ENCODE assay signal across 16 cellular contexts in the genomic region with DNA sequence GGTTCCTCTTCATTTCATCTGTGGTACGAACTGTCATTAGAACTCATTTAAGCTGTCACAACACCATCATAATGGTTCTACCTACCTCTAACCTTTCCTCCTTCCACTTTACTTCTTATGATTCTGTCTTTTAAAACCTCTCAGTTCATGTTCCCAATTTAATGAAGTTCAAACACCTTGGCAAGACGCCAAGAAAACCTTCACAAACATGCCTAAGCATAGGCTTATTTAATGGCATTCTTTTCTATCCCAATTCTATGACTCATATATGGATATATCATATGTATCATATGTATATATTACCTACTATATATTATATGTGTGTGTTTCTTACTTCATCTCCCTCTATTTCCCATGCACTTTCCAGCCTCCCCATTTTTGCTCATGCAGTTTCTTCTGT.
DNase-seq lines count a peak whose midpoint lies in the region; ATAC-seq, FAIRE-seq and TF ChIP-seq lines count a peak whose summit lies in the region.
"Had no signal": no experiment of that assay in that cellular context is flagged by ENCODE, and none has a peak within 500 bp of the region (broad histone marks: within the 10 kb centered on the region; RNA-seq: fewer than 3 reads in every experiment).

No MANE protein-coding gene starts in this region.

- no peaks in the 10 kb centered on the region for H3F3A ChIP-seq in PC-3 (ENCODE audit: low read length, unreplicated experiment)

- no peak for DNase-seq in HepG2 (ENCODE audit: low spot score)
- DNase-seq in right lobe of liver: no peak
- DNase-seq in PC-3: peak; percentile 9
- DNase-seq in choroid plexus epithelial cell (ENCODE audit: low read depth): peak; percentile 7
- DNase-seq in GDM1 (lab: John Stamatoyannopoulos, UW): no peak
- DNase-seq: BE2C; Caco-2; CD4-positive, alpha-beta memory T cell; H7 had no signal

- BruUV-seq in HepG2 (replicated peaks; lab: Mats Ljungman, UMichigan): no TSS peak
- no TSS peak for BruUV-seq in PC-3 (replicated peaks; lab: Mats Ljungman, UMichigan)

- TF ChIP-seq CTCF in HepG2 (CRISPR knock-in tag; IDR thresholded peaks at IDR 0.05) (no peak), right lobe of liver (IDR thresholded peaks at IDR 0.05) (no peak), PC-3 (conservative IDR thresholded peaks at IDR 0.05; ENCODE audit: low read depth, low read length) (no peak), choroid plexus epithelial cell (conservative IDR thresholded peaks at IDR 0.05; ENCODE audit: low read depth, low read length) (no peak)

- POLR2A ChIA-PET in HepG2 (lab: Yijun Ruan, JAX) (no interaction called here), PC-3 (lab: Charles Lee; ENCODE audit: unreplicated experiment) (no interaction called here)

- no peak overlapping the region for H3K4me3 ChIP-seq in HepG2 (replicated peaks in 1 of 3; ENCODE audit: insufficient read depth in 1 of 3, low read depth in 2 of 3, low read length in 3 of 3)
- H3K4me3 ChIP-seq in right lobe of liver: no peak overlapping the region
- no peak overlapping the region for H3K4me3 ChIP-seq in PC-3 (ENCODE audit: low read length)
- H3K4me3 ChIP-seq in choroid plexus epithelial cell (ENCODE audit: low read depth, low read length): no peak overlapping the region
- H3K4me3 ChIP-seq: GM23338 had no signal

- H3K9ac ChIP-seq in HepG2 (ENCODE audit: insufficient read depth, low read depth, low read length): no peak overlapping the region
- H3K9ac ChIP-seq in PC-3 (ENCODE audit: low read length): no peak overlapping the region

- no peaks in the 10 kb centered on the region for H3K4me1 ChIP-seq in HepG2 (ENCODE audit: insufficient read depth, low read length)
- no peaks in the 10 kb centered on the region for H3K4me1 ChIP-seq in right lobe of liver
- H3K4me1 ChIP-seq in PC-3 (ENCODE audit: insufficient read depth, low read length): peaks cover 5% of the 10 kb centered on the region; the same call in 1 of the 2 replicates
- H3K4me1 ChIP-seq: BE2C, Caco-2 had no signal

- no peaks in the 10 kb centered on the region for H3K9me2 ChIP-seq in PC-3 (replicated peaks; ENCODE audit: low read length)

- H2AFZ ChIP-seq in HepG2 (ENCODE audit: low read length) (no peak overlapping the region), PC-3 (ENCODE audit: low read length) (no peak overlapping the region)
- H2AFZ ChIP-seq: GM23338 had no signal

- ATAC-seq in HepG2 (no peak), right lobe of liver (no peak), PC-3 (no peak), HG02938 (IDR thresholded peaks at IDR 0.05; ENCODE audit: unreplicated experiment) (no peak), HG02588 (IDR thresholded peaks at IDR 0.05; ENCODE audit: unreplicated experiment) (no peak)
- ATAC-seq: GM23338 had no signal

- no peak for FAIRE-seq in HepG2 (lab: Jason Lieb, UNC)
- FAIRE-seq: A204.1, GM12891, HTR-8/SVneo had no signal

- H3K79me2 ChIP-seq in HepG2 (ENCODE audit: insufficient read depth, low read length): no peaks in the 10 kb centered on the region
- no peaks in the 10 kb centered on the region for H3K79me2 ChIP-seq in PC-3 (ENCODE audit: low read length)

- intact Hi-C loops in HepG2 (cut with micrococcal nuclease; ENCODE audit: unreplicated experiment) (no loop called here), right lobe of liver (cut with DNase I) (no loop called here), PC-3 (cut with micrococcal nuclease) (no loop called here)

- TF ChIP-seq EP300 in HepG2 (IDR thresholded peaks at IDR 0.05; ENCODE audit: low read depth in 2 of 2, low read length in 2 of 2) (no peak), HepG2 (CRISPR knock-in tag; IDR thresholded peaks at IDR 0.05; ENCODE audit: borderline replicate concordance) (no peak)

- in situ Hi-C loops in HepG2 (cut with HindIII; ENCODE audit: extremely low pct_ligation_motif_present, low pct_unique_long_range_greater_than_20kb): no loop called here

- TF ChIP-seq RAD21 in HepG2 (CRISPR knock-in tag; IDR thresholded peaks at IDR 0.05): no peak

- WGBS in HepG2 (ENCODE audit: low lambda C conversion rate): 12% methylated on average over 2 of the region's 2 CpGs
- 47% methylated on average over 2 of the region's 2 CpGs for WGBS in right lobe of liver (ENCODE audit: insufficient coverage, low coverage, low lambda C conversion rate, missing lambda C conversion rate)

- TF ChIP-seq POLR2A in HepG2 (IDR thresholded peaks at IDR 0.05; ENCODE audit: insufficient read depth in 1 of 2, low read depth in 2 of 2, low read length in 2 of 2): no peak
- TF ChIP-seq POLR2A in right lobe of liver (IDR thresholded peaks at IDR 0.05): no peak

- no peaks in the 10 kb centered on the region for H3K27me3 ChIP-seq in HepG2 (ENCODE audit: control insufficient read depth in 1 of 2, insufficient read depth in 2 of 2, low read length in 2 of 2)
- H3K27me3 ChIP-seq in right lobe of liver: no peaks in the 10 kb centered on the region
- H3K27me3 ChIP-seq in PC-3 (ENCODE audit: low read length): peaks cover 4% of the 10 kb centered on the region; the same call in 1 of the 2 replicates
- H3K27me3 ChIP-seq: BE2C had no signal

- H3K27ac ChIP-seq in HepG2 (ENCODE audit: extremely low read length, insufficient read depth, low read length) (no peak overlapping the region), right lobe of liver (no peak overlapping the region), PC-3 (ENCODE audit: low read length) (no peak overlapping the region)
- H3K27ac ChIP-seq: C4-2B had no signal

- H4K20me1 ChIP-seq in HepG2 (ENCODE audit: insufficient read depth, low read length) (no peaks in the 10 kb centered on the region), PC-3 (ENCODE audit: low read length) (no peaks in the 10 kb centered on the region)

- H3K9me3 ChIP-seq in HepG2 (ENCODE audit: low read length): no peaks in the 10 kb centered on the region
- H3K9me3 ChIP-seq in right lobe of liver: no peaks in the 10 kb centered on the region
- H3K9me3 ChIP-seq in PC-3 (ENCODE audit: low read length): no peaks in the 10 kb centered on the region
- H3K9me3 ChIP-seq: BE2C, Caco-2 had no signal

- CTCF ChIA-PET in HepG2 (lab: Yijun Ruan, JAX; ENCODE audit: low intra/inter-chr PET ratio, low total read pairs) (no interaction called here), PC-3 (lab: Charles Lee) (no interaction called here)

- H3K36me3 ChIP-seq in HepG2 (replicated peaks in 1 of 2; ENCODE audit: control insufficient read depth in 1 of 2, insufficient read depth in 2 of 2, low read length in 2 of 2) (no peaks in the 10 kb centered on the region), right lobe of liver (no peaks in the 10 kb centered on the region), PC-3 (ENCODE audit: low read depth, low read length) (no peaks in the 10 kb centered on the region)
- H3K36me3 ChIP-seq: BE2C had no signal

- H3K4me2 ChIP-seq in HepG2 (ENCODE audit: low read depth, low read length): no peak overlapping the region
- no peak overlapping the region for H3K4me2 ChIP-seq in PC-3 (ENCODE audit: low read length)
- H3K4me2 ChIP-seq: GM23338 had no signal

TF ChIP-seq in HepG2, 621 proteins besides CTCF, POLR2A, EP300 and RAD21:
- peak; percentile 67; the same call in 1 of the 2 replicates for TF ChIP-seq LCORL (IDR thresholded peaks at IDR 0.05)
- no peak for TF ChIP-seq LCORL (CRISPR knock-in tag; IDR thresholded peaks at IDR 0.05)
- TF ChIP-seq NCOA2 (CRISPR knock-in tag; IDR thresholded peaks at IDR 0.05): no peak
TF ChIP-seq in HepG2: peak in this region for 1.

Comparison
In these comparisons a context has a peak if more than half of its experiments do, and no peak if none do; other contexts are left out.
1. DNase-seq: peak in PC-3 (single experiment) and choroid plexus epithelial cell (single experiment); none in HepG2 (single experiment), right lobe of liver (0 of 3) and GDM1 (single experiment).